Comparison of ENCODE assay signal across 8 cellular contexts in the genomic region with DNA sequence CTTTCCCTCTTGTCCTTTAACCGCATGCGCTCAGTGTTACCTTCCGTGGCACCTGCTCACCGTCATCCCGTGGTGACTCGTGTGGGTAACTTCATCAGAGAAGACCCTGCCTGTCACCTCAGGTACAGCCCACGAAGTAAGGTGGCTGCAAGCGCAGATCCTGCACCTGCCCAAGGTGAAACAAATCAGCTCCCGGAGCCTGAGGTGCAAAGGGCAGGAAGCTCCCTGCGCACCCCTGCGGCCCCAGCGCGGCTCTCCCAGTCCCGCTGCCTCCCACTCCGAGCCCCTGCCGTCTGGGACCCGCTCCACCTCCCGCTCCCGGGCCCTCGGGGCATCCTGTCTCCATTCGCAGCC.
A peak's percentile ranks its signal among the peaks of the same experiment; 100 is the strongest.
DNase-seq lines count a peak whose midpoint lies in the region; ATAC-seq and TF ChIP-seq lines count a peak whose summit lies in the region.

No MANE protein-coding gene starts in this region.

- no peak overlapping the region for H3K9ac ChIP-seq in iPS-18a (ENCODE audit: low read length)

- TF ChIP-seq CTCF in WI38 (IDR thresholded peaks at IDR 0.05; ENCODE audit: low read depth, low read length) (no peak), spleen (IDR thresholded peaks at IDR 0.05 in 8 of 11, conservative IDR thresholded peaks at IDR 0.05 in 3 of 11) (no peak)

- H3K36me3 ChIP-seq in iPS-18a (ENCODE audit: control insufficient read depth, low read depth, low read length) (no peaks in the 10 kb centered on the region), spleen (no peaks in the 10 kb centered on the region), aorta (ENCODE audit: control insufficient read depth in 1 of 2, insufficient read depth in 2 of 2, low read length in 1 of 2) (no peaks in the 10 kb centered on the region)

- no peak for ATAC-seq in aorta (ENCODE audit: low FRiP score)

- peaks cover 2% of the 10 kb centered on the region for H3K4me1 ChIP-seq in iPS-18a (ENCODE audit: control insufficient read depth, low read depth, low read length)
- peaks cover 7 to 20% (median 17%) of the 10 kb centered on the region in 6 donors for H3K4me1 ChIP-seq in spleen
- H3K4me1 ChIP-seq in aorta (ENCODE audit: control insufficient read depth in 1 of 2, insufficient read depth in 2 of 2, low read length in 2 of 2), result no peaks in the 10 kb centered on the region

- no peaks in the 10 kb centered on the region for H3K9me3 ChIP-seq in iPS-18a (ENCODE audit: control insufficient read depth, low read depth, low read length)
- no peaks in the 10 kb centered on the region for H3K9me3 ChIP-seq in spleen
- H3K9me3 ChIP-seq in aorta (ENCODE audit: control insufficient read depth, low read length), result no peaks in the 10 kb centered on the region

- DNase-seq in DMS53 (lab: John Stamatoyannopoulos, UW), result peak; percentile 63
- no peak for DNase-seq in DMS53 treated with DMSO at 0.1 percent for 48 hours (lab: John Stamatoyannopoulos, UW; ENCODE audit: unreplicated experiment)
- DNase-seq in spleen, result no peak
- no peak for DNase-seq in NCI-H2227 treated with DMSO at 0.1 percent for 48 hours (lab: John Stamatoyannopoulos, UW)
- DNase-seq in aorta, result no peak
- DNase-seq in C1 segment of cervical spinal cord (lab: John Stamatoyannopoulos, UW), result no peak

- H3K27ac ChIP-seq in iPS-18a (ENCODE audit: low read length) (no peak overlapping the region), spleen (no peak overlapping the region), aorta (ENCODE audit: low read depth in 1 of 2, low read length in 2 of 2) (no peak overlapping the region)

- H3K4me3 ChIP-seq in WI38 (ENCODE audit: low read depth, low read length) (peak overlapping the region; percentile 68), iPS-18a (ENCODE audit: low read length) (peak overlapping the region; percentile 71), spleen (peak overlapping the region; percentile 43 to 78 (median 51)), aorta (ENCODE audit: low read length in 2 of 2) (no peak overlapping the region)

- WGBS in spleen, 5 donors, result 27 to 35% (median 30%) methylated on average over 16 to 21 of the region's 21 CpGs
- WGBS in aorta, 2 donors, result 28 to 31% methylated on average over 21 of the region's 21 CpGs

- TF ChIP-seq POLR2A in spleen (IDR thresholded peaks at IDR 0.05), result no peak

- H3K27me3 ChIP-seq in iPS-18a (ENCODE audit: control insufficient read depth, insufficient read depth, low read length) (peaks cover 55% of the 10 kb centered on the region), spleen (replicated peaks in 1 of 7) (peaks cover 0 to 85% (median 30%) of the 10 kb centered on the region in 7 donors), aorta (ENCODE audit: control insufficient read depth in 1 of 2, insufficient read depth in 2 of 2, low read length in 1 of 2) (no peaks in the 10 kb centered on the region)

- intact Hi-C loops in spleen (cut with DNase I; ENCODE audit: low total_unique reads), result loop anchor here (10.0 kb wide), 1 partner anchor 409 kb away; no protein-coding TSS in a partner anchor
- intact Hi-C loops in aorta (cut with DNase I), result loop anchor here (1.0 to 10.0 kb wide), 5 partner anchors 199 to 464 kb away; a partner anchor contains a TSS

Comparison
In these comparisons a context has a peak if more than half of its experiments do, and no peak if none do; other contexts are left out.
1. H3K4me3 ChIP-seq: peak in WI38 (single experiment), iPS-18a (single experiment) and spleen (8 of 8); none in aorta (0 of 2).